ENCODE assay signal across 25 cellular contexts in genomic region chr2:73131807-73132206, GRCh38. TPM values are rescaled to one million over a fixed set of nuclear protein-coding genes. Genes with fewer than 3 reads are reported as not detected.
A peak's percentile ranks its signal among the peaks of the same experiment; 100 is the strongest.
DNase-seq lines count a peak whose midpoint lies in the region; ATAC-seq, FAIRE-seq and TF ChIP-seq lines count a peak whose summit lies in the region.
"Had no signal": no experiment of that assay in that cellular context is flagged by ENCODE, and none has a peak within 500 bp of the region (broad histone marks: within the 10 kb centered on the region; RNA-seq: fewer than 3 reads in every experiment).

No MANE protein-coding gene starts in this region.

- no peak overlapping the region for H3K4me3 Mint-ChIP-seq in activated CD8-positive, alpha-beta T cell treated with anti-CD3 and anti-CD28 coated beads for 36 hours
- H3K4me3 Mint-ChIP-seq: CD14-positive monocyte; CD4-positive, alpha-beta T cell; CD8-positive, alpha-beta memory T cell; H9; HFFc6 had no signal

- H3K27me3 ChIP-seq in SK-N-SH (ENCODE audit: insufficient read depth): no peaks in the 10 kb centered on the region; the same call in 1 of the 2 replicates
- H3K27me3 ChIP-seq: BE2C; BLaER1 treated with 17β-estradiol and CSF1 and Interleukin-3, amounts not matched to agents 10 nM and 100 nM had no signal

- H3K27me3 Mint-ChIP-seq in activated CD8-positive, alpha-beta T cell treated with anti-CD3 and anti-CD28 coated beads for 36 hours: peaks cover 2% of the 10 kb centered on the region

- no peak overlapping the region for H3K27ac ChIP-seq in SK-N-SH (ENCODE audit: low read depth in 2 of 2, low read length in 1 of 2)
- H3K27ac ChIP-seq: 22Rv1; A549; BLaER1 treated with 17β-estradiol and CSF1 and Interleukin-3, amounts not matched to agents 10 nM and 100 nM had no signal

- no peak overlapping the region for H3K27ac Mint-ChIP-seq in activated CD8-positive, alpha-beta T cell treated with anti-CD3 and anti-CD28 coated beads for 36 hours
- H3K27ac Mint-ChIP-seq: CD4-positive, alpha-beta T cell; CD8-positive, alpha-beta memory T cell; H9; HFFc6 had no signal

- no peaks in the 10 kb centered on the region for H3K36me3 Mint-ChIP-seq in activated CD8-positive, alpha-beta T cell treated with anti-CD3 and anti-CD28 coated beads for 36 hours (ENCODE audit: low read depth)
- H3K36me3 Mint-ChIP-seq: CD14-positive monocyte; CD8-positive, alpha-beta memory T cell had no signal

- H3K4me1 ChIP-seq in SK-N-SH (ENCODE audit: control insufficient read depth in 1 of 2, insufficient read depth in 2 of 2, low read depth in 1 of 2, low read length in 1 of 2): no peaks in the 10 kb centered on the region; a peak in 1 of 4 replicates
- H3K4me1 ChIP-seq: A549, BE2C had no signal

- H3F3A ChIP-seq in SK-N-SH (replicated peaks; ENCODE audit: insufficient read depth): no peaks in the 10 kb centered on the region

- POLR2A ChIA-PET in SK-N-SH (lab: Yijun Ruan, JAX): no interaction called here
- POLR2A ChIA-PET in activated CD8-positive, alpha-beta T cell treated with anti-CD3 and anti-CD28 coated beads for 36 hours (lab: Charles Lee): no interaction called here
- POLR2A ChIA-PET in HEK293T (lab: Yijun Ruan, JAX): no interaction called here

- no peaks in the 10 kb centered on the region for H3K9me3 Mint-ChIP-seq in activated CD8-positive, alpha-beta T cell treated with anti-CD3 and anti-CD28 coated beads for 36 hours
- H3K9me3 Mint-ChIP-seq: CD4-positive, alpha-beta T cell; CD8-positive, alpha-beta memory T cell; H9; HFFc6 had no signal

- DNase-seq in SK-N-SH (no peak), EH (ENCODE audit: low read depth) (peak; percentile 42), NCI-H2107 treated with DMSO at 0.1 percent for 48 hours (lab: John Stamatoyannopoulos, UW; ENCODE audit: unreplicated experiment) (no peak), HEK293T (ENCODE audit: extremely low spot score) (no peak)
- DNase-seq in activated CD4-positive, alpha-beta T cell treated with anti-CD3 and anti-CD28 coated beads, Interleukin-2, amount 50 U/mL, for 4 hours: no peak
- no peak for DNase-seq in activated CD8-positive, alpha-beta T cell treated with anti-CD3 and anti-CD28 coated beads for 36 hours
- DNase-seq: ACHN; AML-193; BE2C; CD4-positive, alpha-beta T cell; CD8-positive, alpha-beta memory T cell; DMS 273 treated with DMSO at 0.1 percent for 48 hours; DMS79; GF-D8; H9; HFFc6 had no signal

- peak; percentile 52; the same call in 1 of the 3 replicates for ATAC-seq in SK-N-SH treated with all-trans-retinoic acid at 6 μM for 48 hours
- no peak for ATAC-seq in activated CD8-positive, alpha-beta T cell treated with anti-CD3 and anti-CD28 coated beads for 36 hours
- ATAC-seq: A549, HCT116 had no signal

- no peaks in the 10 kb centered on the region for H3K9me2 ChIP-seq in SK-N-SH

- no peaks in the 10 kb centered on the region for H3K4me1 Mint-ChIP-seq in activated CD8-positive, alpha-beta T cell treated with anti-CD3 and anti-CD28 coated beads for 36 hours (ENCODE audit: low read depth)
- H3K4me1 Mint-ChIP-seq: CD8-positive, alpha-beta memory T cell had no signal

- H3K4me3 ChIP-seq in SK-N-SH (ENCODE audit: low read depth in 2 of 2, low read length in 1 of 2): no peak overlapping the region
- H3K4me3 ChIP-seq: A549; BLaER1 treated with 17β-estradiol and CSF1 and Interleukin-3, amounts not matched to agents 10 nM and 100 nM had no signal

- CTCF ChIA-PET in SK-N-SH (lab: Yijun Ruan, JAX) (interaction anchor here (1.3 kb wide), 1 partner anchor 25 kb away, joined by 6 read pairs; no protein-coding TSS in a partner anchor), HEK293T (lab: Yijun Ruan, JAX) (no interaction called here)
- CTCF ChIA-PET in activated CD8-positive, alpha-beta T cell treated with anti-CD3 and anti-CD28 coated beads for 36 hours (lab: Charles Lee): interaction anchor here (1.0 kb wide), 1 partner anchor 158 kb away, joined by 3 read pairs; no protein-coding TSS in a partner anchor

- no peaks in the 10 kb centered on the region for H3K79me2 ChIP-seq in SK-N-SH (ENCODE audit: insufficient read depth)

- TF ChIP-seq CTCF in SK-N-SH (IDR thresholded peaks at IDR 0.05): no peak
- no peak for TF ChIP-seq CTCF in activated CD8-positive, alpha-beta T cell treated with anti-CD3 and anti-CD28 coated beads for 36 hours (IDR thresholded peaks at IDR 0.05)

- 82% methylated on average over 3 of the region's 3 CpGs for WGBS in SK-N-SH (ENCODE audit: low lambda C conversion rate)

- no peak overlapping the region for H3K9ac ChIP-seq in SK-N-SH
- H3K9ac ChIP-seq: BLaER1 treated with 17β-estradiol and CSF1 and Interleukin-3, amounts not matched to agents 10 nM and 100 nM had no signal

- peak; percentile 10 for FAIRE-seq in colon (lab: Jason Lieb, UNC)
- FAIRE-seq: A549, D721Med, GM12892 had no signal

- H4K20me1 ChIP-seq in SK-N-SH (ENCODE audit: insufficient read depth): no peaks in the 10 kb centered on the region
- H4K20me1 ChIP-seq: BLaER1 treated with 17β-estradiol and CSF1 and Interleukin-3, amounts not matched to agents 10 nM and 100 nM had no signal

- TF ChIP-seq EP300 in SK-N-SH (IDR thresholded peaks at IDR 0.05; ENCODE audit: borderline replicate concordance in 1 of 2, low read depth in 1 of 2, low read length in 1 of 2): no peak

- no peak overlapping the region for H2AFZ ChIP-seq in SK-N-SH (ENCODE audit: low read depth)

- no peaks in the 10 kb centered on the region for H3K36me3 ChIP-seq in SK-N-SH (replicated peaks in 1 of 2; ENCODE audit: control insufficient read depth in 1 of 2, insufficient read depth in 2 of 2, low read length in 1 of 2)
- H3K36me3 ChIP-seq: BE2C; BLaER1 treated with 17β-estradiol and CSF1 and Interleukin-3, amounts not matched to agents 10 nM and 100 nM had no signal

- TF ChIP-seq RAD21 in SK-N-SH (IDR thresholded peaks at IDR 0.05; ENCODE audit: low read length): no peak

- intact Hi-C loops in activated CD8-positive, alpha-beta T cell treated with anti-CD3 and anti-CD28 coated beads for 36 hours (cut with micrococcal nuclease): no loop called here

- no peak overlapping the region for H3K4me2 ChIP-seq in SK-N-SH
- H3K4me2 ChIP-seq: A549; BLaER1 treated with 17β-estradiol and CSF1 and Interleukin-3, amounts not matched to agents 10 nM and 100 nM had no signal

- no peaks in the 10 kb centered on the region for H3K9me3 ChIP-seq in SK-N-SH
- H3K9me3 ChIP-seq: A549, BE2C had no signal

TF ChIP-seq in SK-N-SH treated with all-trans-retinoic acid at 6 μM for 48 hours, 23 proteins besides CTCF, POLR2A, EP300 and RAD21 (continues in another document):
- TF ChIP-seq TCF4 (CRISPR knock-in tag; IDR thresholded peaks at IDR 0.05; ENCODE audit: borderline replicate concordance) (no peak), ARNTL (CRISPR knock-in tag; IDR thresholded peaks at IDR 0.05; ENCODE audit: borderline replicate concordance, low read depth) (no peak), ZFP3 (CRISPR knock-in tag; IDR thresholded peaks at IDR 0.05) (no peak), BACH2 (CRISPR knock-in tag; IDR thresholded peaks at IDR 0.05; ENCODE audit: borderline replicate concordance) (no peak)

TF ChIP-seq in SK-N-SH, 30 proteins besides CTCF, POLR2A, EP300 and RAD21 (continues in another document):
- TF ChIP-seq MXI1 (IDR thresholded peaks at IDR 0.05; ENCODE audit: low read depth, low read length) (no peak), GABPA (IDR thresholded peaks at IDR 0.05; ENCODE audit: low read depth) (no peak), FOSL2 (IDR thresholded peaks at IDR 0.05; ENCODE audit: borderline replicate concordance, low read depth) (no peak), FOXJ3 (CRISPR knock-in tag; IDR thresholded peaks at IDR 0.05) (no peak)
- TF ChIP-seq, protein P1, sequence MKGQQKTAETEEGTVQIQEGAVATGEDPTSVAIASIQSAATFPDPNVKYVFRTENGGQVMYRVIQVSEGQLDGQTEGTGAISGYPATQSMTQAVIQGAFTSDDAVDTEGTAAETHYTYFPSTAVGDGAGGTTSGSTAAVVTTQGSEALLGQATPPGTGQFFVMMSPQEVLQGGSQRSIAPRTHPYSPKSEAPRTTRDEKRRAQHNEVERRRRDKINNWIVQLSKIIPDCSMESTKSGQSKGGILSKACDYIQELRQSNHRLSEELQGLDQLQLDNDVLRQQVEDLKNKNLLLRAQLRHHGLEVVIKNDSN (IDR thresholded peaks at IDR 0.05; ENCODE audit: borderline replicate concordance, low read depth): no peak

TF ChIP-seq in HEK293T, 16 proteins besides CTCF, POLR2A, EP300 and RAD21:
- TF ChIP-seq FOXA1 (IDR thresholded peaks at IDR 0.05): no peak
- TF ChIP-seq ELF4 (IDR thresholded peaks at IDR 0.05): no peak
- no peak for TF ChIP-seq FOXK2 (IDR thresholded peaks at IDR 0.05)
- TF ChIP-seq L3MBTL2 (conservative IDR thresholded peaks at IDR 0.05): no peak
- TF ChIP-seq BHLHE40 (IDR thresholded peaks at IDR 0.05; ENCODE audit: borderline replicate concordance): no peak
- no peak for TF ChIP-seq NFRKB (IDR thresholded peaks at IDR 0.05)
- no peak for TF ChIP-seq SP1 (IDR thresholded peaks at IDR 0.05)
- TF ChIP-seq ZNF384 (IDR thresholded peaks at IDR 0.05): no peak
- no peak for TF ChIP-seq ARNT (IDR thresholded peaks at IDR 0.05)
- no peak for TF ChIP-seq TARDBP (IDR thresholded peaks at IDR 0.05)
- no peak for TF ChIP-seq HDGF (IDR thresholded peaks at IDR 0.05; ENCODE audit: borderline replicate concordance)
- TF ChIP-seq CTBP1 (IDR thresholded peaks at IDR 0.05; ENCODE audit: borderline replicate concordance): no peak
- no peak for TF ChIP-seq FOXM1 (IDR thresholded peaks at IDR 0.05; ENCODE audit: borderline replicate concordance)
- TF ChIP-seq PKNOX1 (IDR thresholded peaks at IDR 0.05): no peak
- no peak for TF ChIP-seq LEF1 (IDR thresholded peaks at IDR 0.05; ENCODE audit: borderline replicate concordance)
- no peak for TF ChIP-seq SUZ12 (IDR thresholded peaks at IDR 0.05)

RNA-seq across cellular contexts. Expression of gene RAB11FIP5, which starts 19.1 kb away (rescaled TPM):
- 16.4 and 17.1 TPM in 2 replicates for polyA plus RNA-seq in SK-N-SH (2012; rRNA removed)
- 12.4 and 17.2 TPM in 2 replicates for polyA plus RNA-seq in SK-N-SH (2012; cell fraction: cytosol; rRNA removed)
- 19.9 and 24.8 TPM in 2 replicates for polyA plus RNA-seq in SK-N-SH (2012; cell fraction: nucleus; rRNA removed)
- 1 to 10 TPM; 9.0 to 9.7 TPM for total RNA-seq in activated CD8-positive, alpha-beta T cell treated with anti-CD3 and anti-CD28 coated beads for 36 hours
